In the genomic region with DNA sequence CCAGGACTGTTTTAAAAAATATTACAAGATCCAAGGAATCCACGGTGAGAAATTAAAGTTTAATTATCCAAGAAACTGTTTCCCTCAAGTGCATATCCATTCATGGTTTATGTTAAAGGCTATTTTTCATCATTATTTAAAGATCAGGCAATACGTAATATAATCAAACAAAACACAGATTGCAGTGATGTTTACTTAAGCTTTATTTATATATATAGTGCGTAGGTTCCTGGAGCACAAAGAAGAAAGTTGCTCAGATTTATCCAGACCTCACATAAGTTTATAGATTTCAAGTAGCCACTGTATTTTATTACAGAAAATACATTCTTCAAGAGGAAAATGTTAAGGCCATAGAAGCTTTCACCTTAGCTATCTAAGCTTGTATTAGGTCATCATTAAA, we compare ENCODE assay signal across 10 cellular contexts.
DNase-seq lines count a peak whose midpoint lies in the region; ATAC-seq and TF ChIP-seq lines count a peak whose summit lies in the region.
"Had no signal": no experiment of that assay in that cellular context is flagged by ENCODE, and none has a peak within 500 bp of the region (broad histone marks: within the 10 kb centered on the region; RNA-seq: fewer than 3 reads in every experiment).

No MANE protein-coding gene starts in this region.

- H3K4ac ChIP-seq in mesenchymal stem cell (ENCODE audit: low read depth in 1 of 2, low read length in 2 of 2), result no peak overlapping the region

- TF ChIP-seq CTCF in right atrium auricular region (IDR thresholded peaks at IDR 0.05) (no peak), ascending aorta (IDR thresholded peaks at IDR 0.05) (no peak), vagina (IDR thresholded peaks at IDR 0.05) (no peak)

- WGBS in mesenchymal stem cell, result no CpG with 5 or more reads among the region's 3 CpGs

- no peaks in the 10 kb centered on the region for H3K27me3 ChIP-seq in right atrium auricular region
- H3K27me3 ChIP-seq in ascending aorta, result no peaks in the 10 kb centered on the region
- H3K27me3 ChIP-seq in mesenchymal stem cell (ENCODE audit: control insufficient read depth in 1 of 2, insufficient read depth in 1 of 2, low read length in 2 of 2), result no peaks in the 10 kb centered on the region
- no peaks in the 10 kb centered on the region for H3K27me3 ChIP-seq in vagina
- no peaks in the 10 kb centered on the region for H3K27me3 ChIP-seq in HAP-1 (ENCODE audit: low read depth)

- no peak overlapping the region for H2AFZ ChIP-seq in mesenchymal stem cell (ENCODE audit: low read depth, low read length)

- DNase-seq in right atrium auricular region (ENCODE audit: low spot score) (no peak), Right ventricle myocardium inferior (ENCODE audit: missing footprints) (no peak), ascending aorta (ENCODE audit: low spot score in 2 of 2) (no peak), mesenchymal stem cell (peak; percentile 48), vagina (ENCODE audit: extremely low spot score in 2 of 2) (no peak), HAP-1 (ENCODE audit: low spot score in 2 of 2) (no peak), NCI-H774 (lab: John Stamatoyannopoulos, UW) (no peak)
- DNase-seq: activated effector memory CD4-positive, alpha-beta T cell treated with Interleukin-2 at 50 U/mL for 16 hours; glutamatergic neuron had no signal

- in situ Hi-C loops in HAP-1 (cut with MboI; ENCODE audit: low sequenced_read_pairs), result no loop called here

- H3K14ac ChIP-seq in mesenchymal stem cell (ENCODE audit: low read length in 2 of 2), result no peak overlapping the region

- peaks cover 19% of the 10 kb centered on the region for H3K36me3 ChIP-seq in right atrium auricular region
- peaks cover 0 to 5% of the 10 kb centered on the region in 2 donors for H3K36me3 ChIP-seq in ascending aorta
- peaks cover 3 to 66% of the 10 kb centered on the region in 2 experiments for H3K36me3 ChIP-seq in mesenchymal stem cell (ENCODE audit: control insufficient read depth in 1 of 2, insufficient read depth in 2 of 2, low read depth in 1 of 2, low read length in 2 of 2)
- H3K36me3 ChIP-seq in vagina, result peaks cover 0 to 5% of the 10 kb centered on the region in 2 donors
- peaks cover 15% of the 10 kb centered on the region for H3K36me3 ChIP-seq in HAP-1 (replicated peaks)

- peak overlapping the region; percentile 91 for H3K9ac ChIP-seq in mesenchymal stem cell (ENCODE audit: low read length)

- H3K9me3 ChIP-seq in right atrium auricular region (no peaks in the 10 kb centered on the region), ascending aorta (no peaks in the 10 kb centered on the region), mesenchymal stem cell (ENCODE audit: control insufficient read depth, low read length) (no peaks in the 10 kb centered on the region), vagina (no peaks in the 10 kb centered on the region), HAP-1 (no peaks in the 10 kb centered on the region)

- H2BK120ac ChIP-seq in mesenchymal stem cell (ENCODE audit: low read depth, low read length), result no peak overlapping the region

- peaks cover 0 to 57% of the 10 kb centered on the region in 2 donors for H3K4me1 ChIP-seq in right atrium auricular region
- peaks cover 0 to 32% of the 10 kb centered on the region in 2 donors for H3K4me1 ChIP-seq in ascending aorta
- H3K4me1 ChIP-seq in mesenchymal stem cell (ENCODE audit: control insufficient read depth, insufficient read depth, low read depth, low read length), result peaks cover 8% of the 10 kb centered on the region
- peaks cover 84% of the 10 kb centered on the region for H3K4me1 ChIP-seq in vagina
- H3K4me1 ChIP-seq in HAP-1, result peaks cover 18% of the 10 kb centered on the region

- H3K18ac ChIP-seq in mesenchymal stem cell (ENCODE audit: low read depth in 1 of 2, low read length in 2 of 2), result no peak overlapping the region

- H4K91ac ChIP-seq in mesenchymal stem cell (ENCODE audit: low read length), result no peak overlapping the region

- no peak overlapping the region for H2BK15ac ChIP-seq in mesenchymal stem cell (ENCODE audit: low read depth, poor library complexity, severe bottlenecking)

- no peak overlapping the region for H2BK5ac ChIP-seq in mesenchymal stem cell (ENCODE audit: low read depth, low read length, poor library complexity, severe bottlenecking)

- peak overlapping the region; percentile 78 to 83 for H3K27ac ChIP-seq in right atrium auricular region
- peak overlapping the region; percentile 69 to 70 for H3K27ac ChIP-seq in ascending aorta
- no peak overlapping the region for H3K27ac ChIP-seq in mesenchymal stem cell (ENCODE audit: low read length, poor library complexity, severe bottlenecking)
- peak overlapping the region; percentile 85 for H3K27ac ChIP-seq in vagina

- H3K79me1 ChIP-seq in mesenchymal stem cell (replicated peaks; ENCODE audit: low read length, poor library complexity, severe bottlenecking), result peaks cover 8% of the 10 kb centered on the region

- H2AK5ac ChIP-seq in mesenchymal stem cell (ENCODE audit: low read length, severe bottlenecking), result no peak overlapping the region

- no peak overlapping the region for H2BK12ac ChIP-seq in mesenchymal stem cell (ENCODE audit: low read length in 2 of 2)

- no peak overlapping the region for H3K4me2 ChIP-seq in mesenchymal stem cell (ENCODE audit: low read length, poor library complexity, severe bottlenecking)

- H4K8ac ChIP-seq in mesenchymal stem cell (ENCODE audit: low read length), result no peak overlapping the region

- ATAC-seq in Right ventricle myocardium inferior, result no peak
- ATAC-seq in GM19455 (IDR thresholded peaks at IDR 0.05; ENCODE audit: unreplicated experiment), result no peak

- TF ChIP-seq POLR2A in vagina (IDR thresholded peaks at IDR 0.05), result no peak

- peak overlapping the region in 1 of 2 donors; percentile 34 for H3K4me3 ChIP-seq in right atrium auricular region
- H3K4me3 ChIP-seq in ascending aorta, result peak overlapping the region; percentile 46 to 60
- H3K4me3 ChIP-seq in mesenchymal stem cell (ENCODE audit: insufficient read depth in 1 of 2, low read depth in 1 of 2, low read length in 2 of 2), result peak overlapping the region in 1 of 2 experiments; percentile 75
- H3K4me3 ChIP-seq in vagina, result peak overlapping the region in 1 of 2 donors; percentile 45
- no peak overlapping the region for H3K4me3 ChIP-seq in HAP-1

- intact Hi-C loops in Right ventricle myocardium inferior (cut with DNase I), result no loop called here
- intact Hi-C loops in ascending aorta (cut with DNase I), result loop anchor here (5.0 kb wide), 1 partner anchor 47 kb away; no protein-coding TSS in a partner anchor
- intact Hi-C loops in vagina (cut with DNase I), result no loop called here

- H3K23ac ChIP-seq in mesenchymal stem cell (ENCODE audit: low read length in 2 of 2), result no peak overlapping the region
